ENCODE assay signal across 8 cellular contexts in the genomic region with DNA sequence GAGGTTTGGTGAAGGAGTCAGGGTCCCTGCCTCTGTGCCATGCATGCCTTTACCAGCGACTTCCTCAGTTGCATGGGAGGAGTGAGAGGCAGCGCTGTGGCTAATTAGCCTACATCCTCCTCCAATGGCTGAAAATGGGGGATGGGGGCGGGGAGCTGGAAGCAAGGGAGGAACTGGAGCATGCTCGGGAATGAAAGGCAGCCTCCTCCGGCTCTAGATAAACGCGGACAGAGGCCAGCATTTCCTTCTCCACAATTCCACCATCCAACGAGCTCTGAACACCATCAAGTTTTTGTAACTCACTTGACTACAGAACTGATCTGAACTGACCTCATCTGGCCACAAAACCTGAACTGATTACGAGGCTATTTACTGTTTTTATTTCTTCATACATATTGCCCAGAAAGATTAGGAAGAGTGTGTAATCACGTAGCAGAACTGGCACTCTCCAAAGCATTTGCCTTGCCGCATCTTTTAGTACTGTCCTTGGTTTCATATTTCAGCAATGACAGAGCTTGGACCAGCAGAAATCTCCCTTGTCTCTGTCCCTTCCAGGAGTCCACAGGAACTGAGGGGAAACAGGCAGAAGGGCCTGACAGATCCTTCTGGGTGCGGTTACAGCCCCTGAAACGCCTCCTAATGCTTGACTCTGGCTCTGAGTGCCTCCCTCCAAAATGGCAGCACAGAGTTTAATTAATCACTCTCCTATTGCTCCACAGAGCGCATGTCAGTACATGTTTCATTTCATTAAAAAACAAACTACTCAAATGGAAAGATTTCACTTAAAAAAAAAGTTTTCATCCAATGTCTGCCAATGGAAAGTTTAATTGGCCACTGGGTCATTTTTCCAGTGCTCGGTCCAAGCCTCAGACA. TPM values are rescaled to one million over a fixed set of nuclear protein-coding genes. Genes with fewer than 3 reads are reported as not detected.
DNase-seq lines count a peak whose midpoint lies in the region; ATAC-seq and TF ChIP-seq lines count a peak whose summit lies in the region.

No MANE protein-coding gene starts in this region.

- H4K20me1 ChIP-seq in hepatocyte (ENCODE audit: insufficient read depth, poor library complexity, severe bottlenecking), result no peaks in the 10 kb centered on the region

- no peak for ATAC-seq in GM21526 (IDR thresholded peaks at IDR 0.05; ENCODE audit: low FRiP score, unreplicated experiment)
- ATAC-seq in activated CD4-positive, CD25-positive, alpha-beta regulatory T cell treated with anti-CD3 and anti-CD28 coated beads, Interleukin-2, amount 50 U/mL, for 24 hours, result no peak

- peak overlapping the region; percentile 56 for H3K27ac ChIP-seq in hepatocyte

- no peaks in the 10 kb centered on the region for H3K27me3 ChIP-seq in H7 (ENCODE audit: control insufficient read depth, insufficient read depth, low read length)
- no peaks in the 10 kb centered on the region for H3K27me3 ChIP-seq in hepatocyte

- peaks cover 50% of the 10 kb centered on the region for H3K4me1 ChIP-seq in hepatocyte (ENCODE audit: insufficient read depth)

- H3K4me3 ChIP-seq in H7 (ENCODE audit: insufficient read depth, low read depth, low read length), result no peak overlapping the region
- H3K4me3 ChIP-seq in hepatocyte, result no peak overlapping the region

- no peaks in the 10 kb centered on the region for H3K9me2 ChIP-seq in hepatocyte (replicated peaks; ENCODE audit: insufficient read depth)

- H3K79me2 ChIP-seq in hepatocyte, result no peaks in the 10 kb centered on the region

- WGBS in hepatocyte (ENCODE audit: low lambda C conversion rate, missing lambda C conversion rate), result 32% methylated on average over 15 of the region's 15 CpGs

- TF ChIP-seq CTCF in hepatocyte (IDR thresholded peaks at IDR 0.05; ENCODE audit: poor library complexity), result no peak

- no peak overlapping the region for H2AFZ ChIP-seq in hepatocyte

- H3K9me3 ChIP-seq in hepatocyte (ENCODE audit: low read depth), result no peaks in the 10 kb centered on the region

- peak overlapping the region; percentile 56 for H3K4me2 ChIP-seq in hepatocyte

- H3K36me3 ChIP-seq in H7 (replicated peaks; ENCODE audit: control insufficient read depth, insufficient read depth, low read length), result no peaks in the 10 kb centered on the region; the same call in 1 of the 2 replicates
- no peaks in the 10 kb centered on the region for H3K36me3 ChIP-seq in hepatocyte (replicated peaks; ENCODE audit: insufficient read depth, low read depth)

- peak; percentile 79 for DNase-seq in H7
- peak; percentile 89 for DNase-seq in amniotic epithelial cell (ENCODE audit: low read depth)
- peak; percentile 60 for DNase-seq in hepatocyte (ENCODE audit: low spot score)
- DNase-seq in retina, result peak; percentile 86
- no peak for DNase-seq in activated CD8-positive, alpha-beta memory T cell treated with anti-CD3 and anti-CD28 coated beads, Interleukin-2, amount 50 U/mL, for 4 hours
- DNase-seq in DMS53 (lab: John Stamatoyannopoulos, UW), result no peak

RNA-seq across cellular contexts. Expression of a gene that starts 58.2 kb away (rescaled TPM):
- total RNA-seq in H7 (2014; rRNA removed; shearing (Covaris generic)), result 24.1 and 46.7 TPM in 2 replicates
- total RNA-seq in hepatocyte, result 26.0 and 31.1 TPM in 2 replicates
- 21.9 and 22.2 TPM in 2 replicates for polyA plus RNA-seq in hepatocyte

Comparison
In these comparisons a context has a peak if more than half of its experiments do, and no peak if none do; other contexts are left out.
1. DNase-seq: peak in H7 (single experiment), amniotic epithelial cell (single experiment), hepatocyte (single experiment) and retina (single experiment); none in activated CD8-positive, alpha-beta memory T cell treated with anti-CD3 and anti-CD28 coated beads, Interleukin-2, amount 50 U/mL, for 4 hours (single experiment) and DMS53 (single experiment).